Comparison of ENCODE assay signal across 8 cellular contexts in genomic region chr22:37849089-37849751, GRCh38. TPM values are rescaled to one million over a fixed set of nuclear protein-coding genes. Genes with fewer than 3 reads are reported as not detected.
DNase-seq lines count a peak whose midpoint lies in the region; ATAC-seq and TF ChIP-seq lines count a peak whose summit lies in the region.

Gene EIF3L, plus strand, starts transcription at chr22:37849419. Its CDS starts 31 bp downstream, at chr22:37849450.

- no peaks in the 10 kb centered on the region for H3F3A ChIP-seq in smooth muscle cell (ENCODE audit: low read depth)

- peaks cover 49% of the 10 kb centered on the region for H3K79me2 ChIP-seq in smooth muscle cell (ENCODE audit: low read depth)

- CTCF ChIA-PET in activated B cell treated with CpG ODN at 0.5 μM for 24 hours (lab: Charles Lee): interaction anchor here (0.8 to 1.5 kb wide), 3 partner anchors 13 to 242 kb away, joined by 3 to 7 read pairs (median 3); no protein-coding TSS in a partner anchor

- peak within 1 kb of the TSS; percentile 88 for H2AFZ ChIP-seq in smooth muscle cell (ENCODE audit: low read depth)

- H3K27me3 Mint-ChIP-seq in activated B cell treated with CpG ODN at 0.5 μM for 24 hours: no peaks in the 10 kb centered on the region

- peaks cover 39% of the 10 kb centered on the region for H3K36me3 Mint-ChIP-seq in activated B cell treated with CpG ODN at 0.5 μM for 24 hours (ENCODE audit: low read depth)

- peaks cover 11% of the 10 kb centered on the region for H3K4me1 ChIP-seq in smooth muscle cell (ENCODE audit: low read depth)

- H3K9me3 Mint-ChIP-seq in activated B cell treated with CpG ODN at 0.5 μM for 24 hours: no peaks in the 10 kb centered on the region

- peak within 1 kb of the TSS; percentile 96 for H3K4me2 ChIP-seq in smooth muscle cell

- H3K27ac ChIP-seq in 22Rv1: peak within 1 kb of the TSS; percentile 99
- peak within 1 kb of the TSS; percentile 89 for H3K27ac ChIP-seq in smooth muscle cell (ENCODE audit: low read depth)

- peak within 1 kb of the TSS; percentile 92 for H3K4me3 Mint-ChIP-seq in activated B cell treated with CpG ODN at 0.5 μM for 24 hours

- H3K36me3 ChIP-seq in smooth muscle cell (ENCODE audit: low read depth): peaks cover 5% of the 10 kb centered on the region

- H3K9me3 ChIP-seq in smooth muscle cell (replicated peaks; ENCODE audit: low read depth): no peaks in the 10 kb centered on the region

- intact Hi-C loops in activated B cell treated with CpG ODN at 0.5 μM for 24 hours (cut with micrococcal nuclease): loop anchor here (1.0 to 10.0 kb wide), 6 partner anchors 14 to 241 kb away; partner anchors contain the start of genes C22orf23, GGA1, POLR2F and SH3BP1

- peaks cover 14% of the 10 kb centered on the region for H4K20me1 ChIP-seq in smooth muscle cell (ENCODE audit: low read depth)

- H3K4me1 Mint-ChIP-seq in activated B cell treated with CpG ODN at 0.5 μM for 24 hours: peaks cover 39% of the 10 kb centered on the region

- no peaks in the 10 kb centered on the region for H3K27me3 ChIP-seq in smooth muscle cell (ENCODE audit: low read depth)

- peak within 1 kb of the TSS; percentile 60 to 85 for H3K4me3 ChIP-seq in cardiac fibroblast (replicated peaks in 1 of 2; ENCODE audit: low read depth in 2 of 2, low read length in 2 of 2)
- peak within 1 kb of the TSS; percentile 71 for H3K4me3 ChIP-seq in smooth muscle cell

- H3K9ac ChIP-seq in smooth muscle cell (ENCODE audit: low read depth): peak within 1 kb of the TSS; percentile 85

- POLR2A ChIA-PET in activated B cell treated with CpG ODN at 0.5 μM for 24 hours (lab: Charles Lee): interaction anchor here (1.1 to 1.5 kb wide), 5 partner anchors 14 to 163 kb away, joined by 3 to 4 read pairs (median 4); partner anchors contain the start of gene NOL12

- no peak for TF ChIP-seq CTCF in 22Rv1 (IDR thresholded peaks at IDR 0.05)
- no peak for TF ChIP-seq CTCF in activated B cell treated with CpG ODN at 0.5 μM for 24 hours (IDR thresholded peaks at IDR 0.05)
- no peak for TF ChIP-seq CTCF in cardiac fibroblast (IDR thresholded peaks at IDR 0.05; ENCODE audit: low read depth, low read length)
- TF ChIP-seq CTCF in smooth muscle cell (IDR thresholded peaks at IDR 0.05; ENCODE audit: borderline replicate concordance, insufficient read depth, poor library complexity, severe bottlenecking): no peak

- DNase-seq in NCI-H2227 treated with DMSO at 0.1 percent for 48 hours (lab: John Stamatoyannopoulos, UW) (peak; percentile 68), activated B cell treated with CpG ODN at 0.5 μM for 24 hours (peak; percentile 86), cardiac fibroblast (ENCODE audit: low read depth in 2 of 2) (peak; percentile 89), iPS-NIHi7 (ENCODE audit: extremely low spot score) (peak; percentile 94), smooth muscle cell (lab: John Stamatoyannopoulos, UW; ENCODE audit: unreplicated experiment) (peak; percentile 62)

- H3K27ac Mint-ChIP-seq in activated B cell treated with CpG ODN at 0.5 μM for 24 hours: peak within 1 kb of the TSS; percentile 99

- WGBS in smooth muscle cell (ENCODE audit: low lambda C conversion rate): under 1% methylated on average over 45 of the region's 49 CpGs

- ATAC-seq in GM18517 (IDR thresholded peaks at IDR 0.05; ENCODE audit: unreplicated experiment) (peak; percentile 63), HG03095 (IDR thresholded peaks at IDR 0.05; ENCODE audit: unreplicated experiment) (peak; percentile 54), activated B cell treated with CpG ODN at 0.5 μM for 24 hours (ENCODE audit: low read depth) (peak; percentile 76)

RNA-seq across cellular contexts. Expression of gene EIF3L, which starts in this region (rescaled TPM):
- total RNA-seq in activated B cell treated with CpG ODN at 0.5 μM for 24 hours (712 and 718 TPM in 2 replicates), smooth muscle cell (264 and 274 TPM in 2 replicates)
- 165 and 182 TPM in 2 replicates for polyA plus RNA-seq in smooth muscle cell

Comparison
In these comparisons a context has a peak if more than half of its experiments do, and no peak if none do; other contexts are left out.
1. Peak in every context shown above with its lines: DNase-seq, ATAC-seq, H3K4me3 ChIP-seq and H3K27ac ChIP-seq.